1 cellular context compared by ENCODE assay signal in the genomic region with DNA sequence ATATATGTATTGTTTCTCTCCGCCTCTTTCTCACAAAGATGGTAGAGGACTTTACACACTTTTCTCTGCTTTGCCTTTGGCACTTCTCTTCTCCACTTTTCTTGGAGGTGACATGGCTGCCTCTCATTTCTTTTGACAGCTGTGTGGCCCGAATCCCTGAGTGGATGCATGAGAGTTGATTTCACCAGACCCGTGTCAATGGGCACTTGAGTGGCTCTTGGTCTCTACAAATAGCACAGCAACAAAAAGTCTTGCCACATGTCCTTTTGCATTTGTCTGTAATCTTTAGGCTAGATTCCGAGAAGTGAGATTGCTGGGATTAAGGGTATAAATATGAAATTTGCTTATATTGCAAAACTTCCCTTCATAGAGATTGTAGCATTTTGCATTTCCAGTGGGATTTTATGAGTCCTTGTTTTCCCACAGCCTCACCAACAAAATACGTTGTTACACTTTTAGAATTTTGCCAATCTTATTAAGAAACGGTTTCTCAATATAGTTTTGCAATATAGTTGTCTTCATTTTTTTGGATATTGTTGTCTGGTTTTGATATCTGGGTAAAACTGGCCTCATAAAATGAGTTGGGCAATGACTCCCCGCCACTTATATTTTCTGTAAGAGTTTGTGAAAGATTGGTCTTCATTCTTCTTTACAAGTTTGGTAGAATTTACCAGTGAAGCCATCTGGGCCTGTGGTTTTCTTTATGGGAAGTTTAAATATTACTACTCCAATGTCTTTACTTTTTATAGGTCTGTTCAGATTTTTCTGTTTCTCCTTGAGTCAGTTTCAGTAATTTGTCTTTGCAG.
TF ChIP-seq lines count a peak whose summit lies in the region.

No MANE protein-coding gene starts in this region.

TF ChIP-seq in K562, 482 proteins besides CTCF, POLR2A, EP300 and RAD21:
- TF ChIP-seq, protein P1, sequence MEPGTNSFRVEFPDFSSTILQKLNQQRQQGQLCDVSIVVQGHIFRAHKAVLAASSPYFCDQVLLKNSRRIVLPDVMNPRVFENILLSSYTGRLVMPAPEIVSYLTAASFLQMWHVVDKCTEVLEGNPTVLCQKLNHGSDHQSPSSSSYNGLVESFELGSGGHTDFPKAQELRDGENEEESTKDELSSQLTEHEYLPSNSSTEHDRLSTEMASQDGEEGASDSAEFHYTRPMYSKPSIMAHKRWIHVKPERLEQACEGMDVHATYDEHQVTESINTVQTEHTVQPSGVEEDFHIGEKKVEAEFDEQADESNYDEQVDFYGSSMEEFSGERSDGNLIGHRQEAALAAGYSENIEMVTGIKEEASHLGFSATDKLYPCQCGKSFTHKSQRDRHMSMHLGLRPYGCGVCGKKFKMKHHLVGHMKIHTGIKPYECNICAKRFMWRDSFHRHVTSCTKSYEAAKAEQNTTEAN (CRISPR knock-in tag; IDR thresholded peaks at IDR 0.05): no peak
- TF ChIP-seq ZNF316 (IDR thresholded peaks at IDR 0.05): peak; percentile 64
- peak; percentile 43 for TF ChIP-seq MAFG (tag; conservative IDR thresholded peaks at IDR 0.05)
- TF ChIP-seq SMARCA5 (IDR thresholded peaks at IDR 0.05): no peak
- TF ChIP-seq, protein P2, sequence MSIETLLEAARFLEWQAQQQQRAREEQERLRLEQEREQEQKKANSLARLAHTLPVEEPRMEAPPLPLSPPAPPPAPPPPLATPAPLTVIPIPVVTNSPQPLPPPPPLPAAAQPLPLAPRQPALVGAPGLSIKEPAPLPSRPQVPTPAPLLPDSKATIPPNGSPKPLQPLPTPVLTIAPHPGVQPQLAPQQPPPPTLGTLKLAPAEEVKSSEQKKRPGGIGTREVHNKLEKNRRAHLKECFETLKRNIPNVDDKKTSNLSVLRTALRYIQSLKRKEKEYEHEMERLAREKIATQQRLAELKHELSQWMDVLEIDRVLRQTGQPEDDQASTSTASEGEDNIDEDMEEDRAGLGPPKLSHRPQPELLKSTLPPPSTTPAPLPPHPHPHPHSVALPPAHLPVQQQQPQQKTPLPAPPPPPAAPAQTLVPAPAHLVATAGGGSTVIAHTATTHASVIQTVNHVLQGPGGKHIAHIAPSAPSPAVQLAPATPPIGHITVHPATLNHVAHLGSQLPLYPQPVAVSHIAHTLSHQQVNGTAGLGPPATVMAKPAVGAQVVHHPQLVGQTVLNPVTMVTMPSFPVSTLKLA (conservative IDR thresholded peaks at IDR 0.05): no peak
- TF ChIP-seq C11orf30 (IDR thresholded peaks at IDR 0.05; ENCODE audit: low read depth): peak; percentile 37; the same call in 1 of the 2 replicates
- TF ChIP-seq MAFF (IDR thresholded peaks at IDR 0.05; ENCODE audit: low read length): peak; percentile 49
- no peak for TF ChIP-seq ZNF41 (CRISPR knock-in tag; conservative IDR thresholded peaks at IDR 0.05)
